ENCODE assay signal across 22 cellular contexts in genomic region chr1:37325509-37326437, GRCh38.
DNase-seq lines count a peak whose midpoint lies in the region; ATAC-seq, FAIRE-seq and TF ChIP-seq lines count a peak whose summit lies in the region.
"Had no signal": no experiment of that assay in that cellular context is flagged by ENCODE, and none has a peak within 500 bp of the region (broad histone marks: within the 10 kb centered on the region; RNA-seq: fewer than 3 reads in every experiment).

No MANE protein-coding gene starts in this region.

- 80% methylated on average over 11 of the region's 11 CpGs; no CpG with 5 or more reads in 1 of the 2 experiments for WGBS in H1 (ENCODE audit: extremely low coverage in 1 of 2, insufficient coverage in 1 of 2, insufficient read length in 1 of 2, insufficient replicate concordance in 2 of 2, low coverage in 1 of 2, low lambda C conversion rate in 2 of 2, missing lambda C conversion rate in 1 of 2), 2 experiments
- 46% methylated on average over 9 of the region's 11 CpGs for WGBS in right lobe of liver (ENCODE audit: insufficient coverage, low coverage, low lambda C conversion rate, missing lambda C conversion rate)

- no peak overlapping the region for H2AFZ ChIP-seq in H1 (ENCODE audit: low read length)

- peaks cover 9% of the 10 kb centered on the region for H3K27me3 Mint-ChIP-seq in stimulated activated memory B cell treated with anti-CD40 and anti-IgM and Interleukin-4, amounts not matched to agents 10 μg/mL and 1 μg/mL and 100 μg/mL, for 72 hours

- H3K4me1 Mint-ChIP-seq in stimulated activated memory B cell treated with anti-CD40 and anti-IgM and Interleukin-4, amounts not matched to agents 10 μg/mL and 1 μg/mL and 100 μg/mL, for 72 hours, result peaks cover under 1% of the 10 kb centered on the region
- H3K4me1 Mint-ChIP-seq: CD4-positive, alpha-beta memory T cell had no signal

- DNase-seq in HT-29 (ENCODE audit: low spot score) (peak; percentile 6), NCI-H748 (lab: John Stamatoyannopoulos, UW; ENCODE audit: unreplicated experiment) (peak; percentile 64), H1 (ENCODE audit: low read depth in 1 of 2, low spot score in 2 of 2) (peak in 1 of 2 experiments; percentile 29), right lobe of liver (no peak), HUDEP-2 (lab: John Stamatoyannopoulos, UW; ENCODE audit: unreplicated experiment in 76 of 76) (no peak), activated gamma-delta T cell treated with Interleukin-2 at 50 U/mL for 16 hours (no peak)
- DNase-seq: activated CD4-positive, CD25-positive, alpha-beta regulatory T cell treated with anti-CD3 and anti-CD28 coated beads, Interleukin-2, amount 50 U/mL, for 72 hours; activated CD8-positive, alpha-beta T cell treated with anti-CD3 and anti-CD28 coated beads for 36 hours; activated T-cell treated with anti-CD3 and anti-CD28 coated beads for 4 hours; brain microvascular endothelial cell; CD4-positive, alpha-beta memory T cell; effector memory CD8-positive, alpha-beta T cell; foreskin keratinocyte; Kasumi-1; mesenchymal stem cell; NCI-H187 treated with DMSO at 0.1 percent for 48 hours; NCI-H2227 treated with DMSO at 0.1 percent for 48 hours; upper lobe of right lung had no signal

- POLR2A ChIA-PET in H1 (lab: Charles Lee; ENCODE audit: partially characterized antibody), result interaction anchor here (0.7 to 3.4 kb wide), 20 partner anchors 11 to 239 kb away, joined by 3 to 22 read pairs (median 4); no protein-coding TSS in a partner anchor

- H4K8ac ChIP-seq in H1 (ENCODE audit: extremely low read depth, insufficient read depth, low read length), result no peak overlapping the region

- intact Hi-C loops in right lobe of liver (cut with DNase I), result no loop called here

- H3K27ac Mint-ChIP-seq in stimulated activated memory B cell treated with anti-CD40 and anti-IgM and Interleukin-4, amounts not matched to agents 10 μg/mL and 1 μg/mL and 100 μg/mL, for 72 hours, result no peak overlapping the region
- H3K27ac Mint-ChIP-seq: activated CD8-positive, alpha-beta T cell treated with anti-CD3 and anti-CD28 coated beads for 36 hours; CD4-positive, alpha-beta memory T cell; effector memory CD8-positive, alpha-beta T cell had no signal

- H3K9me3 Mint-ChIP-seq in stimulated activated memory B cell treated with anti-CD40 and anti-IgM and Interleukin-4, amounts not matched to agents 10 μg/mL and 1 μg/mL and 100 μg/mL, for 72 hours, result no peaks in the 10 kb centered on the region
- H3K9me3 Mint-ChIP-seq: effector memory CD8-positive, alpha-beta T cell had no signal

- no peak for FAIRE-seq in H1 (lab: Jason Lieb, UNC)

- no peaks in the 10 kb centered on the region for H3K79me2 ChIP-seq in H1 (ENCODE audit: control insufficient read depth in 1 of 2, insufficient read depth in 2 of 2, low read length in 2 of 2)

- CTCF ChIA-PET in H1 (lab: Charles Lee; ENCODE audit: partially characterized antibody), result interaction anchor here (0.8 to 4.2 kb wide), 11 partner anchors 8 to 751 kb away, joined by 3 to 41 read pairs (median 9); no protein-coding TSS in a partner anchor

- peak overlapping the region in 3 of 4 experiments; percentile 18 to 45 (median 26); a peak in 2 of 7 replicates for H3K9ac ChIP-seq in H1 (replicated peaks in 1 of 4; ENCODE audit: extremely low read depth in 1 of 4, low read depth in 3 of 4, low read length in 3 of 4)

- no peaks in the 10 kb centered on the region for H3K36me3 Mint-ChIP-seq in stimulated activated memory B cell treated with anti-CD40 and anti-IgM and Interleukin-4, amounts not matched to agents 10 μg/mL and 1 μg/mL and 100 μg/mL, for 72 hours
- H3K36me3 Mint-ChIP-seq: CD4-positive, alpha-beta memory T cell had no signal

- H3K27me3 ChIP-seq in H1 (replicated peaks in 1 of 4; ENCODE audit: control insufficient read depth in 3 of 4, extremely low read depth in 1 of 4, insufficient read depth in 3 of 4, low read length in 3 of 4) (no peaks in the 10 kb centered on the region), right lobe of liver (no peaks in the 10 kb centered on the region)
- H3K27me3 ChIP-seq: brain microvascular endothelial cell, foreskin keratinocyte had no signal

- ATAC-seq in right lobe of liver (peak; percentile 47 to 58 (median 51)), HG03175 (IDR thresholded peaks at IDR 0.05; ENCODE audit: unreplicated experiment) (no peak)
- ATAC-seq in stimulated activated memory B cell treated with anti-CD40 and anti-IgM and Interleukin-4, amounts not matched to agents 10 μg/mL and 1 μg/mL and 100 μg/mL, for 72 hours, result no peak
- ATAC-seq: activated CD8-positive, alpha-beta T cell treated with anti-CD3 and anti-CD28 coated beads for 36 hours; effector memory CD8-positive, alpha-beta T cell; esophagus mucosa; foreskin keratinocyte; upper lobe of right lung had no signal

- H4K20me1 ChIP-seq in H1 (replicated peaks in 1 of 2; ENCODE audit: control insufficient read depth in 1 of 2, insufficient read depth in 2 of 2, low read length in 2 of 2), result no peaks in the 10 kb centered on the region

- H4K5ac ChIP-seq in H1 (ENCODE audit: insufficient read length, low read depth, low read length), result no peak overlapping the region

- no peak overlapping the region for H3K23ac ChIP-seq in H1 (ENCODE audit: insufficient read length)

- no peak overlapping the region for H2BK12ac ChIP-seq in H1 (ENCODE audit: low read depth, low read length)

- no peak for TF ChIP-seq EP300 in H1 (IDR thresholded peaks at IDR 0.05; ENCODE audit: borderline replicate concordance in 1 of 2, low read depth in 2 of 2, low read length in 2 of 2)

- no peak overlapping the region for H4K91ac ChIP-seq in H1 (replicated peaks; ENCODE audit: insufficient read length, low read length)

- no peak overlapping the region for H2AK5ac ChIP-seq in H1 (ENCODE audit: low read depth, low read length)

- H3K4me3 ChIP-seq in H1 (ENCODE audit: extremely low read depth in 1 of 4, insufficient read depth in 2 of 4, low read depth in 3 of 4, low read length in 4 of 4) (no peak overlapping the region), right lobe of liver (no peak overlapping the region)
- H3K4me3 ChIP-seq: upper lobe of right lung had no signal

- no peaks in the 10 kb centered on the region; a peak in 1 of 7 replicates for H3K4me1 ChIP-seq in H1 (replicated peaks in 1 of 4; ENCODE audit: control insufficient read depth in 3 of 4, insufficient read depth in 4 of 4, low read length in 3 of 4)
- H3K4me1 ChIP-seq in right lobe of liver, result peaks cover 0 to 12% (median 0%) of the 10 kb centered on the region in 4 donors
- H3K4me1 ChIP-seq: foreskin keratinocyte, upper lobe of right lung had no signal

- H2BK15ac ChIP-seq in H1 (ENCODE audit: low read length), result no peak overlapping the region

- H3K36me3 ChIP-seq in H1 (ENCODE audit: control insufficient read depth in 2 of 4, insufficient read depth in 4 of 4, low read length in 3 of 4) (no peaks in the 10 kb centered on the region), right lobe of liver (no peaks in the 10 kb centered on the region)
- H3K36me3 ChIP-seq: brain microvascular endothelial cell, neutrophil, upper lobe of right lung had no signal

- H2BK120ac ChIP-seq in H1 (replicated peaks; ENCODE audit: low read depth, low read length), result no peak overlapping the region

- no peak overlapping the region for H3K4me2 ChIP-seq in H1 (ENCODE audit: insufficient read depth in 1 of 2, low read depth in 2 of 2, low read length in 2 of 2)

- H3K14ac ChIP-seq in H1 (ENCODE audit: insufficient read length), result no peak overlapping the region

- TF ChIP-seq RAD21 in H1 (IDR thresholded peaks at IDR 0.05 in 1 of 2, conservative IDR thresholded peaks at IDR 0.05 in 1 of 2; ENCODE audit: low read depth in 2 of 2, low read length in 2 of 2), result no peak

- no peak overlapping the region for H3K4me3 Mint-ChIP-seq in stimulated activated memory B cell treated with anti-CD40 and anti-IgM and Interleukin-4, amounts not matched to agents 10 μg/mL and 1 μg/mL and 100 μg/mL, for 72 hours
- H3K4me3 Mint-ChIP-seq: activated CD8-positive, alpha-beta T cell treated with anti-CD3 and anti-CD28 coated beads for 36 hours; CD4-positive, alpha-beta memory T cell; effector memory CD8-positive, alpha-beta T cell had no signal

- H3K56ac ChIP-seq in H1 (replicated peaks; ENCODE audit: insufficient read length, low read depth, low read length), result no peak overlapping the region

- peak overlapping the region; percentile 80; the same call in 1 of the 2 replicates for H2BK20ac ChIP-seq in H1 (ENCODE audit: low read length)

- no peak overlapping the region for H3K4ac ChIP-seq in H1 (replicated peaks; ENCODE audit: insufficient read length, low read depth, low read length)

- no peaks in the 10 kb centered on the region for H3K79me1 ChIP-seq in H1 (ENCODE audit: low read depth, low read length)

- H2BK5ac ChIP-seq in H1 (ENCODE audit: low read depth, low read length), result peak overlapping the region; percentile 95; the same call in 1 of the 2 replicates

- TF ChIP-seq CTCF in H1 (IDR thresholded peaks at IDR 0.05; ENCODE audit: control extremely low read depth in 1 of 3, insufficient read depth in 1 of 3, low read depth in 1 of 3, low read length in 3 of 3) (no peak), right lobe of liver (IDR thresholded peaks at IDR 0.05) (no peak)

- H3K23me2 ChIP-seq in H1 (ENCODE audit: low read depth, low read length), result no peaks in the 10 kb centered on the region

- TF ChIP-seq POLR2A in H1 (IDR thresholded peaks at IDR 0.05; ENCODE audit: control extremely low read depth in 1 of 2, low read depth in 2 of 2, low read length in 2 of 2) (peak; percentile 93 to 99), right lobe of liver (IDR thresholded peaks at IDR 0.05) (no peak)

- no peaks in the 10 kb centered on the region for H3K9me3 ChIP-seq in H1 (ENCODE audit: insufficient read depth in 2 of 2, low read depth in 1 of 2, low read length in 1 of 2)
- H3K9me3 ChIP-seq in right lobe of liver, result peaks cover 0 to 5% (median 0%) of the 10 kb centered on the region in 4 donors
- H3K9me3 ChIP-seq: neutrophil, upper lobe of right lung had no signal

- peak overlapping the region; percentile 89; the same call in 1 of the 2 replicates for H3K18ac ChIP-seq in H1 (ENCODE audit: extremely low read depth, low read length)

- H3K27ac ChIP-seq in H1 (ENCODE audit: low read depth, low read length), result no peak overlapping the region; the same call in 1 of the 2 replicates
- H3K27ac ChIP-seq in right lobe of liver, result peak overlapping the region in 1 of 3 donors; percentile 17
- H3K27ac ChIP-seq: brain microvascular endothelial cell, foreskin keratinocyte, neutrophil, upper lobe of right lung had no signal

TF ChIP-seq in H1, 55 proteins besides CTCF, POLR2A, EP300 and RAD21 (continues in another document):
- TF ChIP-seq ATF2 (IDR thresholded peaks at IDR 0.05; ENCODE audit: low read length), result peak; percentile 37; the same call in 1 of the 2 replicates

Comparison
In these comparisons a context has a peak if more than half of its experiments do, and no peak if none do; other contexts are left out.
1. DNase-seq: peak in HT-29 (single experiment) and NCI-H748 (single experiment); none in right lobe of liver (0 of 3), HUDEP-2 (0 of 76) and activated gamma-delta T cell treated with Interleukin-2 at 50 U/mL for 16 hours (single experiment).
2. ATAC-seq: peak in right lobe of liver (4 of 4); none in HG03175 (single experiment) and stimulated activated memory B cell treated with anti-CD40 and anti-IgM and Interleukin-4, amounts not matched to agents 10 μg/mL and 1 μg/mL and 100 μg/mL, for 72 hours (single experiment).